Comparison of ENCODE assay signal across 31 cellular contexts in genomic region chr12:116155383-116155782, GRCh38.
"Had no signal": no experiment of that assay in that cellular context is flagged by ENCODE, and none has a peak within 500 bp of the region (broad histone marks: within the 10 kb centered on the region; RNA-seq: fewer than 3 reads in every experiment).

No MANE protein-coding gene starts in this region.

- H3K27ac Mint-ChIP-seq: activated CD4-positive, alpha-beta memory T cell treated with anti-CD3 and anti-CD28 coated beads for 36 hours; activated CD4-positive, alpha-beta T cell treated with anti-CD3 and anti-CD28 coated beads for 36 hours; activated naive CD4-positive, alpha-beta T cell treated with anti-CD3 and anti-CD28 coated beads for 36 hours; activated naive CD4-positive, alpha-beta T cell treated with anti-CD3 and anti-CD28 coated beads, Interleukin-2, amount 50 U/mL, for 72 hours; activated T-helper 1 cell treated with anti-CD3 and anti-CD28 coated beads, Interleukin-12 subunit alpha, Interleukin-12 subunit beta, Interleukin-2, Interleukin-4 antibody, amounts not matched to agents 30 ng/mL and 10 ng/mL and 1 ng/mL, durations not matched to agents 14 hours and 24 hours and 36 hours; brain had no signal

- H3K36me3 Mint-ChIP-seq: activated CD4-positive, alpha-beta memory T cell treated with anti-CD3 and anti-CD28 coated beads for 36 hours; activated naive CD4-positive, alpha-beta T cell treated with anti-CD3 and anti-CD28 coated beads, Interleukin-2, amount 50 U/mL, for 72 hours; brain had no signal

- H3K36me3 ChIP-seq: adrenal gland had no signal

- H3K27me3 ChIP-seq: adrenal gland had no signal

- H3K27ac ChIP-seq: adrenal gland, PC-9, RWPE1 had no signal

- FAIRE-seq: bronchial epithelial cell, RCC 7860, TTC549 had no signal

- DNase-seq: activated CD4-positive, alpha-beta memory T cell treated with anti-CD3 and anti-CD28 coated beads for 36 hours; activated CD4-positive, alpha-beta T cell treated with anti-CD3 and anti-CD28 coated beads for 36 hours; activated CD4-positive, alpha-beta T cell treated with anti-CD3 and anti-CD28 coated beads, Interleukin-2, amount 50 U/mL, for 1 hour; activated CD8-positive, alpha-beta memory T cell treated with anti-CD3 and anti-CD28 coated beads, Interleukin-2, amount 50 U/mL, for 4 hours; activated gamma-delta T cell treated with Interleukin-2 at 50 U/mL for 16 hours; activated naive CD4-positive, alpha-beta T cell treated with anti-CD3 and anti-CD28 coated beads for 36 hours; activated T-cell treated with anti-CD3 and anti-CD28 coated beads for 4 hours; activated T-cell treated with anti-CD3 and anti-CD28 coated beads, Interleukin-2, amount 50 U/mL, for 4 hours; adrenal gland; caudate nucleus; NCI-H1092 treated with DMSO at 0.1 percent for 48 hours; NCI-H1417; NCI-H146; NCI-H187; NCI-H2029 treated with DMSO at 0.1 percent for 48 hours; NCI-H2107; NCI-H2171; NCI-H510A; NCI-H526; NCI-H748 treated with DMSO at 0.1 percent for 48 hours; NK-92 treated with Interleukin-12 subunit alpha and Interleukin-12 subunit beta, amount 100 ng/mL, for 24 hours; PC-9 had no signal

- H3K4me2 ChIP-seq: PC-9 had no signal

- H3K27me3 Mint-ChIP-seq: activated CD4-positive, alpha-beta memory T cell treated with anti-CD3 and anti-CD28 coated beads for 36 hours; activated CD4-positive, alpha-beta T cell treated with anti-CD3 and anti-CD28 coated beads for 36 hours; brain had no signal

- H3K9me3 ChIP-seq: adrenal gland had no signal

- H3K4me3 Mint-ChIP-seq: activated CD4-positive, alpha-beta memory T cell treated with anti-CD3 and anti-CD28 coated beads for 36 hours; activated CD4-positive, alpha-beta T cell treated with anti-CD3 and anti-CD28 coated beads for 36 hours; activated naive CD4-positive, alpha-beta T cell treated with anti-CD3 and anti-CD28 coated beads for 36 hours; activated T-cell treated with anti-CD3 and anti-CD28 coated beads, Interleukin-2, amount 50 U/mL, for 4 hours; activated T-helper 1 cell treated with anti-CD3 and anti-CD28 coated beads, Interleukin-12 subunit alpha, Interleukin-12 subunit beta, Interleukin-2, Interleukin-4 antibody, amounts not matched to agents 30 ng/mL and 10 ng/mL and 1 ng/mL, durations not matched to agents 14 hours and 24 hours and 36 hours; brain had no signal

- H3K9me3 Mint-ChIP-seq: activated CD4-positive, alpha-beta memory T cell treated with anti-CD3 and anti-CD28 coated beads for 36 hours; activated naive CD4-positive, alpha-beta T cell treated with anti-CD3 and anti-CD28 coated beads for 36 hours; activated naive CD4-positive, alpha-beta T cell treated with anti-CD3 and anti-CD28 coated beads, Interleukin-2, amount 50 U/mL, for 72 hours; activated T-cell treated with anti-CD3 and anti-CD28 coated beads, Interleukin-2, amount 50 U/mL, for 4 hours; activated T-helper 1 cell treated with anti-CD3 and anti-CD28 coated beads, Interleukin-12 subunit alpha, Interleukin-12 subunit beta, Interleukin-2, Interleukin-4 antibody, amounts not matched to agents 30 ng/mL and 10 ng/mL and 1 ng/mL, durations not matched to agents 14 hours and 24 hours and 36 hours; brain had no signal

- ATAC-seq: activated CD4-positive, alpha-beta T cell treated with anti-CD3 and anti-CD28 coated beads for 36 hours; activated CD4-positive, CD25-positive, alpha-beta regulatory T cell treated with anti-CD3 and anti-CD28 coated beads, Interleukin-2, amount 50 U/mL, for 24 hours; activated naive CD4-positive, alpha-beta T cell treated with anti-CD3 and anti-CD28 coated beads, Interleukin-2, amount 50 U/mL, for 72 hours; activated T-cell treated with anti-CD3 and anti-CD28 coated beads, Interleukin-2, amount 50 U/mL, for 4 hours; Right ventricle myocardium inferior had no signal

- H3K4me3 ChIP-seq: adrenal gland, PC-9 had no signal

- H2AFZ ChIP-seq: PC-9 had no signal
